Comparison of ENCODE assay signal across 8 cellular contexts in the genomic region with DNA sequence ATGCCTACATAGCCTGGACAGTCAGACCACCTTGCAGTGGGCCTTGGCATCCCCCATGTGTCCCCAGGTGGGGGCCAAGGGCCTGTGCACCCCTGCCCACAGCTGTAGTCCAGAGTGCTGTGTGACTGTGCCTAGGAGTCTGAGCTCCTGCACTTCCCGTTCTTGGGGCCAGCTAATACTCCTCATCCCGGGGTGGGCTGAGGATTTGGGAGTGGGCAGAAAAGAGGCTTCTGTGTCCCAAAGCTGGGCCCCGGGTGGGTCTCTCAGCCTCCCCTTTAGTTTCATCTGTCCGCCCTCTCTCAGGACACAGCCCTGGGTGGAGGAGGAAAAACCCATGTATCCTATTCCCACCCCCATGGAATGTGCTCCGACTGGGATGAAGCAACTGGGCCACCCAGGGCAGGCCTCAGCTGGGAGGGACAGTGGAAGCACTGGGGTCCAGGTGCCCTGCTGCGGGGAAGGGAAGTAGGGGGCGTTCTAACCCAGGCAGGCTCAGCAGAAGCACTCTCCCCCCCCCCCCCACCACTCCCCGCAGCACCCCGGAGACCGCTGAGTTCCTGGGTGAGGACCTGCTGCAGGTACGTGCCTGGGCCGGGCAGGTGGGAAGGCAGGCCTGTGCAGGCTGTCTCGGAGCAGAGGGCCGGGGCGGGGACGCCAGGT. TPM values are rescaled to one million over a fixed set of nuclear protein-coding genes. Genes with fewer than 3 reads are reported as not detected.
DNase-seq lines count a peak whose midpoint lies in the region; ATAC-seq and TF ChIP-seq lines count a peak whose summit lies in the region.

No MANE protein-coding gene starts in this region.

- peaks cover 16% of the 10 kb centered on the region; the same call in 1 of the 2 replicates for H3K36me3 ChIP-seq in Loucy (ENCODE audit: insufficient read depth, low read length)

- no peak overlapping the region for H2AFZ ChIP-seq in Loucy (ENCODE audit: low read length)

- no peak for ATAC-seq in HG03520 (IDR thresholded peaks at IDR 0.05; ENCODE audit: unreplicated experiment)

- H3K4me1 ChIP-seq in Loucy (ENCODE audit: insufficient read depth, low read length, poor library complexity, severe bottlenecking), result peaks cover 56% of the 10 kb centered on the region

- H3K9me3 Mint-ChIP-seq in CD14-positive monocyte (peaks cover 0 to 3% (median 0%) of the 10 kb centered on the region in 7 donors), nephron (no peaks in the 10 kb centered on the region)

- peaks cover 22% of the 10 kb centered on the region for H4K20me1 ChIP-seq in Loucy (ENCODE audit: insufficient read depth, low read length, poor library complexity, severe bottlenecking)

- TF ChIP-seq CTCF in CD14-positive monocyte (IDR thresholded peaks at IDR 0.05), result no peak
- TF ChIP-seq CTCF in Loucy (conservative IDR thresholded peaks at IDR 0.05; ENCODE audit: low read length), result no peak
- no peak for TF ChIP-seq CTCF in coronary artery (IDR thresholded peaks at IDR 0.05)
- TF ChIP-seq CTCF in nephron (IDR thresholded peaks at IDR 0.05; ENCODE audit: unreplicated experiment in 3 of 3), result no peak

- H3K27ac Mint-ChIP-seq in CD14-positive monocyte, result peak overlapping the region in 6 of 7 donors; percentile 92 to 97 (median 96)
- H3K27ac Mint-ChIP-seq in nephron, result peak overlapping the region; percentile 61 to 91 (median 78)

- peaks cover 35 to 46% of the 10 kb centered on the region in 2 donors for H3K36me3 Mint-ChIP-seq in CD14-positive monocyte
- H3K36me3 Mint-ChIP-seq in nephron (ENCODE audit: low read depth), result peaks cover 10% of the 10 kb centered on the region

- H3K27ac ChIP-seq in coronary artery, result peak overlapping the region in 1 of 2 donors; percentile 78

- no peaks in the 10 kb centered on the region for H3K27me3 ChIP-seq in Loucy (ENCODE audit: insufficient read depth, low read length, poor library complexity, severe bottlenecking)

- peak overlapping the region; percentile 98 for H3K4me2 ChIP-seq in Loucy (ENCODE audit: low read depth, low read length, poor library complexity, severe bottlenecking)

- H3K27me3 Mint-ChIP-seq in CD14-positive monocyte (ENCODE audit: low read depth in 3 of 3), result peaks cover 0 to 3% (median 0%) of the 10 kb centered on the region in 3 donors
- H3K27me3 Mint-ChIP-seq in nephron (ENCODE audit: low read depth), result no peaks in the 10 kb centered on the region

- peak overlapping the region; percentile 94 for H3K9ac ChIP-seq in Loucy (ENCODE audit: low read depth, low read length, poor library complexity, severe bottlenecking)

- peaks cover 9% of the 10 kb centered on the region for H3F3A ChIP-seq in Loucy (ENCODE audit: low read depth)

- H3K79me2 ChIP-seq in Loucy (ENCODE audit: insufficient read depth, low read length), result peaks cover 47% of the 10 kb centered on the region

- DNase-seq in CD14-positive monocyte (ENCODE audit: low spot score), result no peak
- no peak for DNase-seq in coronary artery (ENCODE audit: low spot score)
- DNase-seq in OCI-M2 (lab: John Stamatoyannopoulos, UW; ENCODE audit: unreplicated experiment), result no peak
- no peak for DNase-seq in epidermal melanocyte (ENCODE audit: insufficient read length, low spot score)
- DNase-seq in HK-2 (ENCODE audit: unreplicated experiment), result no peak

- H3K4me3 Mint-ChIP-seq in CD14-positive monocyte (peak overlapping the region; percentile 99 to 100), nephron (peak overlapping the region; percentile 90 to 91 (median 91))

- no peaks in the 10 kb centered on the region for H3K9me2 ChIP-seq in Loucy (replicated peaks; ENCODE audit: low read depth, low read length)

- H3K4me3 ChIP-seq in Loucy (ENCODE audit: low read length, poor library complexity, severe bottlenecking) (peak overlapping the region; percentile 89), coronary artery (peak overlapping the region; percentile 79)

- intact Hi-C loops in CD14-positive monocyte (cut with micrococcal nuclease), result loop anchor here (5.0 to 10.0 kb wide), 2 partner anchors 33 to 94 kb away; a partner anchor contains a TSS

- H3K4me1 Mint-ChIP-seq in CD14-positive monocyte, result peaks cover 65% of the 10 kb centered on the region
- peaks cover 34% of the 10 kb centered on the region for H3K4me1 Mint-ChIP-seq in nephron

- no peaks in the 10 kb centered on the region for H3K9me3 ChIP-seq in Loucy (ENCODE audit: insufficient read depth, low read depth, low read length)

RNA-seq across cellular contexts. Expression of a gene that starts 1.3 kb away (rescaled TPM):
- 10 to 100 TPM; 20.0 TPM for polyA plus RNA-seq in CD14-positive monocyte

RNA-seq across cellular contexts. Expression of a gene that starts 17.8 kb away (rescaled TPM):
- 1 to 10 TPM; 1.0 to 4.3 TPM for polyA plus RNA-seq in CD14-positive monocyte

RNA-seq across cellular contexts. Expression of a gene that starts 32.1 kb away (rescaled TPM):
- polyA plus RNA-seq in CD14-positive monocyte, result 10 to 100 TPM; 19.8 to 24.8 TPM

RNA-seq across cellular contexts. Expression of a gene that starts 34.7 kb away (rescaled TPM):
- 1,000 to 10,000 TPM; 1,719 to 1,844 TPM for polyA plus RNA-seq in CD14-positive monocyte

RNA-seq across cellular contexts. Expression of a gene that starts 45.4 kb away (rescaled TPM):
- 10 to 100 TPM; 47.3 to 49.2 TPM for polyA plus RNA-seq in CD14-positive monocyte
